ENCODE assay signal across 1 cellular context in the genomic region with DNA sequence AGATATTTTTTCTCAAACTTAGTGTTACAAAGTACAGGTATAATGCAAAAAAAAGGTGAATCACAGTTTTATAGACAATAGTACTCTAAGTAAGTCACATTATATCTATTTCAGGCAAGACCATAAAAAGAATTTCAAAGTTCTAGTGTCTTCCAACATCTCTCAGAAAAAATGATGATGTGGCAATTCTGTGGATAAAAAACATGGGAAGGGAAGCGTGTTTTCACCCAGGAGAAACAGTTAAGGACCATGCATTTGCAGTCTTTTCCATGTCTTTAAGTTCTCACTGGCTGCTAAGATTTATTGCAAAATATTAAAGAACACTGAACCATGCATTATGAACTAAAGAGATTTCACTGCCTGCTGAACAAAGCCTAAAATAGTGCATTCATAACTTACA.
TF ChIP-seq lines count a peak whose summit lies in the region.

No MANE protein-coding gene starts in this region.

TF ChIP-seq in K562, 482 proteins besides CTCF, POLR2A, EP300 and RAD21 (continues in another document):
- TF ChIP-seq FUS (optimal IDR thresholded peaks at IDR 0.05; ENCODE audit: low read depth, low read length) (no peak), C11orf30 (IDR thresholded peaks at IDR 0.05; ENCODE audit: low read depth) (peak; percentile 97), ESRRA (IDR thresholded peaks at IDR 0.05; ENCODE audit: borderline replicate concordance, low read depth) (no peak), RBFOX2 (IDR thresholded peaks at IDR 0.05; ENCODE audit: low read depth, low read length) (peak; percentile 9; the same call in 1 of the 2 replicates), ZNF507 (tag; conservative IDR thresholded peaks at IDR 0.05) (0 out of 2 replicates have a peak, but pooled peaks have one; percentile 12), NFE2 (IDR thresholded peaks at IDR 0.05; ENCODE audit: low read depth) (no peak), ZNF79 (CRISPR knock-in tag; IDR thresholded peaks at IDR 0.05; ENCODE audit: low read depth) (no peak), ZNF316 (IDR thresholded peaks at IDR 0.05) (peak; percentile 99), MAFK (IDR thresholded peaks at IDR 0.05; ENCODE audit: low read length) (peak; percentile 98), GTF2E2 (tag; IDR thresholded peaks at IDR 0.05) (no peak), MAFF (IDR thresholded peaks at IDR 0.05; ENCODE audit: low read length) (peak; percentile 98), MAFG (tag; conservative IDR thresholded peaks at IDR 0.05) (peak; percentile 95), NUFIP1 (IDR thresholded peaks at IDR 0.05; ENCODE audit: partially characterized antibody) (no peak), CXXC5 (CRISPR knock-in tag; IDR thresholded peaks at IDR 0.05) (no peak), PTTG1 (tag; IDR thresholded peaks at IDR 0.05; ENCODE audit: low read depth) (no peak), BACH1 (tag; IDR thresholded peaks at IDR 0.05) (no peak), NRF1 (conservative IDR thresholded peaks at IDR 0.05 in 1 of 2, IDR thresholded peaks at IDR 0.05 in 1 of 2) (no peak), BRF1 (IDR thresholded peaks at IDR 0.05; ENCODE audit: borderline replicate concordance, extremely low read depth, insufficient read length) (no peak), TFAM (CRISPR knock-in tag; conservative IDR thresholded peaks at IDR 0.05) (no peak), CBX2 (IDR thresholded peaks at IDR 0.05; ENCODE audit: insufficient read depth, low read length, poor library complexity, severe bottlenecking) (no peak)
- TF ChIP-seq, protein P1, sequence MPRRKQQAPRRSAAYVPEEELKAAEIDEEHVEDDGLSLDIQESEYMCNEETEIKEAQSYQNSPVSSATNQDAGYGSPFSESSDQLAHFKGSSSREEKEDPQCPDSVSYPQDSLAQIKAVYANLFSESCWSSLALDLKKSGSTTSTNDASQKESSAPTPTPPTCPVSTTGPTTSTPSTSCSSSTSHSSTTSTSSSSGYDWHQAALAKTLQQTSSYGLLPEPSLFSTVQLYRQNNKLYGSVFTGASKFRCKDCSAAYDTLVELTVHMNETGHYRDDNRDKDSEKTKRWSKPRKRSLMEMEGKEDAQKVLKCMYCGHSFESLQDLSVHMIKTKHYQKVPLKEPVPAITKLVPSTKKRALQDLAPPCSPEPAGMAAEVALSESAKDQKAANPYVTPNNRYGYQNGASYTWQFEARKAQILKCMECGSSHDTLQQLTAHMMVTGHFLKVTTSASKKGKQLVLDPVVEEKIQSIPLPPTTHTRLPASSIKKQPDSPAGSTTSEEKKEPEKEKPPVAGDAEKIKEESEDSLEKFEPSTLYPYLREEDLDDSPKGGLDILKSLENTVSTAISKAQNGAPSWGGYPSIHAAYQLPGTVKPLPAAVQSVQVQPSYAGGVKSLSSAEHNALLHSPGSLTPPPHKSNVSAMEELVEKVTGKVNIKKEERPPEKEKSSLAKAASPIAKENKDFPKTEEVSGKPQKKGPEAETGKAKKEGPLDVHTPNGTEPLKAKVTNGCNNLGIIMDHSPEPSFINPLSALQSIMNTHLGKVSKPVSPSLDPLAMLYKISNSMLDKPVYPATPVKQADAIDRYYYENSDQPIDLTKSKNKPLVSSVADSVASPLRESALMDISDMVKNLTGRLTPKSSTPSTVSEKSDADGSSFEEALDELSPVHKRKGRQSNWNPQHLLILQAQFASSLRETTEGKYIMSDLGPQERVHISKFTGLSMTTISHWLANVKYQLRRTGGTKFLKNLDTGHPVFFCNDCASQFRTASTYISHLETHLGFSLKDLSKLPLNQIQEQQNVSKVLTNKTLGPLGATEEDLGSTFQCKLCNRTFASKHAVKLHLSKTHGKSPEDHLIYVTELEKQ (CRISPR knock-in tag; IDR thresholded peaks at IDR 0.05), result no peak
- TF ChIP-seq, protein P2, sequence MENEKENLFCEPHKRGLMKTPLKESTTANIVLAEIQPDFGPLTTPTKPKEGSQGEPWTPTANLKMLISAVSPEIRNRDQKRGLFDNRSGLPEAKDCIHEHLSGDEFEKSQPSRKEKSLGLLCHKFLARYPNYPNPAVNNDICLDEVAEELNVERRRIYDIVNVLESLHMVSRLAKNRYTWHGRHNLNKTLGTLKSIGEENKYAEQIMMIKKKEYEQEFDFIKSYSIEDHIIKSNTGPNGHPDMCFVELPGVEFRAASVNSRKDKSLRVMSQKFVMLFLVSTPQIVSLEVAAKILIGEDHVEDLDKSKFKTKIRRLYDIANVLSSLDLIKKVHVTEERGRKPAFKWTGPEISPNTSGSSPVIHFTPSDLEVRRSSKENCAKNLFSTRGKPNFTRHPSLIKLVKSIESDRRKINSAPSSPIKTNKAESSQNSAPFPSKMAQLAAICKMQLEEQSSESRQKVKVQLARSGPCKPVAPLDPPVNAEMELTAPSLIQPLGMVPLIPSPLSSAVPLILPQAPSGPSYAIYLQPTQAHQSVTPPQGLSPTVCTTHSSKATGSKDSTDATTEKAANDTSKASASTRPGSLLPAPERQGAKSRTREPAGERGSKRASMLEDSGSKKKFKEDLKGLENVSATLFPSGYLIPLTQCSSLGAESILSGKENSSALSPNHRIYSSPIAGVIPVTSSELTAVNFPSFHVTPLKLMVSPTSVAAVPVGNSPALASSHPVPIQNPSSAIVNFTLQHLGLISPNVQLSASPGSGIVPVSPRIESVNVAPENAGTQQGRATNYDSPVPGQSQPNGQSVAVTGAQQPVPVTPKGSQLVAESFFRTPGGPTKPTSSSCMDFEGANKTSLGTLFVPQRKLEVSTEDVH (IDR thresholded peaks at IDR 0.05; ENCODE audit: low read depth, partially characterized antibody), result no peak
- TF ChIP-seq, protein P3, sequence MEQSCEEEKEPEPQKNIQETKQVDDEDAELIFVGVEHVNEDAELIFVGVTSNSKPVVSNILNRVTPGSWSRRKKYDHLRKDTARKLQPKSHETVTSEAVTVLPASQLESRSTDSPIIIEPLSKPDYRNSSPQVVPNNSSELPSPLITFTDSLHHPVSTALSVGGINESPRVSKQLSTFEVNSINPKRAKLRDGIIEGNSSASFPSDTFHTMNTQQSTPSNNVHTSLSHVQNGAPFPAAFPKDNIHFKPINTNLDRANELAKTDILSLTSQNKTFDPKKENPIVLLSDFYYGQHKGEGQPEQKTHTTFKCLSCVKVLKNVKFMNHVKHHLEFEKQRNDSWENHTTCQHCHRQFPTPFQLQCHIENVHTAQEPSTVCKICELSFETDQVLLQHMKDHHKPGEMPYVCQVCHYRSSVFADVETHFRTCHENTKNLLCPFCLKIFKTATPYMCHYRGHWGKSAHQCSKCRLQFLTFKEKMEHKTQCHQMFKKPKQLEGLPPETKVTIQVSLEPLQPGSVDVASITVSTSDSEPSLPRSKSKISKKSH (CRISPR knock-in tag; IDR thresholded peaks at IDR 0.05), result no peak
- TF ChIP-seq, protein P4, sequence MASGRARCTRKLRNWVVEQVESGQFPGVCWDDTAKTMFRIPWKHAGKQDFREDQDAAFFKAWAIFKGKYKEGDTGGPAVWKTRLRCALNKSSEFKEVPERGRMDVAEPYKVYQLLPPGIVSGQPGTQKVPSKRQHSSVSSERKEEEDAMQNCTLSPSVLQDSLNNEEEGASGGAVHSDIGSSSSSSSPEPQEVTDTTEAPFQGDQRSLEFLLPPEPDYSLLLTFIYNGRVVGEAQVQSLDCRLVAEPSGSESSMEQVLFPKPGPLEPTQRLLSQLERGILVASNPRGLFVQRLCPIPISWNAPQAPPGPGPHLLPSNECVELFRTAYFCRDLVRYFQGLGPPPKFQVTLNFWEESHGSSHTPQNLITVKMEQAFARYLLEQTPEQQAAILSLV (tag; IDR thresholded peaks at IDR 0.05), result no peak
- TF ChIP-seq, protein P5, sequence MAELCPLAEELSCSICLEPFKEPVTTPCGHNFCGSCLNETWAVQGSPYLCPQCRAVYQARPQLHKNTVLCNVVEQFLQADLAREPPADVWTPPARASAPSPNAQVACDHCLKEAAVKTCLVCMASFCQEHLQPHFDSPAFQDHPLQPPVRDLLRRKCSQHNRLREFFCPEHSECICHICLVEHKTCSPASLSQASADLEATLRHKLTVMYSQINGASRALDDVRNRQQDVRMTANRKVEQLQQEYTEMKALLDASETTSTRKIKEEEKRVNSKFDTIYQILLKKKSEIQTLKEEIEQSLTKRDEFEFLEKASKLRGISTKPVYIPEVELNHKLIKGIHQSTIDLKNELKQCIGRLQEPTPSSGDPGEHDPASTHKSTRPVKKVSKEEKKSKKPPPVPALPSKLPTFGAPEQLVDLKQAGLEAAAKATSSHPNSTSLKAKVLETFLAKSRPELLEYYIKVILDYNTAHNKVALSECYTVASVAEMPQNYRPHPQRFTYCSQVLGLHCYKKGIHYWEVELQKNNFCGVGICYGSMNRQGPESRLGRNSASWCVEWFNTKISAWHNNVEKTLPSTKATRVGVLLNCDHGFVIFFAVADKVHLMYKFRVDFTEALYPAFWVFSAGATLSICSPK (IDR thresholded peaks at IDR 0.05; ENCODE audit: borderline replicate concordance), result no peak
- TF ChIP-seq, protein P6, sequence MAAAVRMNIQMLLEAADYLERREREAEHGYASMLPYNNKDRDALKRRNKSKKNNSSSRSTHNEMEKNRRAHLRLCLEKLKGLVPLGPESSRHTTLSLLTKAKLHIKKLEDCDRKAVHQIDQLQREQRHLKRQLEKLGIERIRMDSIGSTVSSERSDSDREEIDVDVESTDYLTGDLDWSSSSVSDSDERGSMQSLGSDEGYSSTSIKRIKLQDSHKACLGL (CRISPR knock-in tag; IDR thresholded peaks at IDR 0.05; ENCODE audit: borderline replicate concordance, poor library complexity, severe bottlenecking), result no peak
- TF ChIP-seq, protein P7, sequence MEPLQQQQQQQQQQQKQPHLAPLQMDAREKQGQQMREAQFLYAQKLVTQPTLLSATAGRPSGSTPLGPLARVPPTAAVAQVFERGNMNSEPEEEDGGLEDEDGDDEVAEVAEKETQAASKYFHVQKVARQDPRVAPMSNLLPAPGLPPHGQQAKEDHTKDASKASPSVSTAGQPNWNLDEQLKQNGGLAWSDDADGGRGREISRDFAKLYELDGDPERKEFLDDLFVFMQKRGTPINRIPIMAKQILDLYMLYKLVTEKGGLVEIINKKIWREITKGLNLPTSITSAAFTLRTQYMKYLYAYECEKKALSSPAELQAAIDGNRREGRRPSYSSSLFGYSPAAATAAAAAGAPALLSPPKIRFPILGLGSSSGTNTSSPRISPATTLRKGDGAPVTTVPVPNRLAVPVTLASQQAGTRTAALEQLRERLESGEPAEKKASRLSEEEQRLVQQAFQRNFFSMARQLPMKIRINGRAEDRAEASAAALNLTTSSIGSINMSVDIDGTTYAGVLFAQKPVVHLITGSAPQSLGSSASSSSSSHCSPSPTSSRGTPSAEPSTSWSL (CRISPR knock-in tag; IDR thresholded peaks at IDR 0.05; ENCODE audit: borderline replicate concordance), result no peak
- TF ChIP-seq, protein P8, sequence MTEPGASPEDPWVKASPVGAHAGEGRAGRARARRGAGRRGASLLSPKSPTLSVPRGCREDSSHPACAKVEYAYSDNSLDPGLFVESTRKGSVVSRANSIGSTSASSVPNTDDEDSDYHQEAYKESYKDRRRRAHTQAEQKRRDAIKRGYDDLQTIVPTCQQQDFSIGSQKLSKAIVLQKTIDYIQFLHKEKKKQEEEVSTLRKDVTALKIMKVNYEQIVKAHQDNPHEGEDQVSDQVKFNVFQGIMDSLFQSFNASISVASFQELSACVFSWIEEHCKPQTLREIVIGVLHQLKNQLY (CRISPR knock-in tag; conservative IDR thresholded peaks at IDR 0.05), result no peak
- TF ChIP-seq, protein P9, sequence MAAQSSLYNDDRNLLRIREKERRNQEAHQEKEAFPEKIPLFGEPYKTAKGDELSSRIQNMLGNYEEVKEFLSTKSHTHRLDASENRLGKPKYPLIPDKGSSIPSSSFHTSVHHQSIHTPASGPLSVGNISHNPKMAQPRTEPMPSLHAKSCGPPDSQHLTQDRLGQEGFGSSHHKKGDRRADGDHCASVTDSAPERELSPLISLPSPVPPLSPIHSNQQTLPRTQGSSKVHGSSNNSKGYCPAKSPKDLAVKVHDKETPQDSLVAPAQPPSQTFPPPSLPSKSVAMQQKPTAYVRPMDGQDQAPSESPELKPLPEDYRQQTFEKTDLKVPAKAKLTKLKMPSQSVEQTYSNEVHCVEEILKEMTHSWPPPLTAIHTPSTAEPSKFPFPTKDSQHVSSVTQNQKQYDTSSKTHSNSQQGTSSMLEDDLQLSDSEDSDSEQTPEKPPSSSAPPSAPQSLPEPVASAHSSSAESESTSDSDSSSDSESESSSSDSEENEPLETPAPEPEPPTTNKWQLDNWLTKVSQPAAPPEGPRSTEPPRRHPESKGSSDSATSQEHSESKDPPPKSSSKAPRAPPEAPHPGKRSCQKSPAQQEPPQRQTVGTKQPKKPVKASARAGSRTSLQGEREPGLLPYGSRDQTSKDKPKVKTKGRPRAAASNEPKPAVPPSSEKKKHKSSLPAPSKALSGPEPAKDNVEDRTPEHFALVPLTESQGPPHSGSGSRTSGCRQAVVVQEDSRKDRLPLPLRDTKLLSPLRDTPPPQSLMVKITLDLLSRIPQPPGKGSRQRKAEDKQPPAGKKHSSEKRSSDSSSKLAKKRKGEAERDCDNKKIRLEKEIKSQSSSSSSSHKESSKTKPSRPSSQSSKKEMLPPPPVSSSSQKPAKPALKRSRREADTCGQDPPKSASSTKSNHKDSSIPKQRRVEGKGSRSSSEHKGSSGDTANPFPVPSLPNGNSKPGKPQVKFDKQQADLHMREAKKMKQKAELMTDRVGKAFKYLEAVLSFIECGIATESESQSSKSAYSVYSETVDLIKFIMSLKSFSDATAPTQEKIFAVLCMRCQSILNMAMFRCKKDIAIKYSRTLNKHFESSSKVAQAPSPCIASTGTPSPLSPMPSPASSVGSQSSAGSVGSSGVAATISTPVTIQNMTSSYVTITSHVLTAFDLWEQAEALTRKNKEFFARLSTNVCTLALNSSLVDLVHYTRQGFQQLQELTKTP (IDR thresholded peaks at IDR 0.05; ENCODE audit: low read depth in 1 of 2, partially characterized antibody in 2 of 2), result no peak
- TF ChIP-seq, protein P10, sequence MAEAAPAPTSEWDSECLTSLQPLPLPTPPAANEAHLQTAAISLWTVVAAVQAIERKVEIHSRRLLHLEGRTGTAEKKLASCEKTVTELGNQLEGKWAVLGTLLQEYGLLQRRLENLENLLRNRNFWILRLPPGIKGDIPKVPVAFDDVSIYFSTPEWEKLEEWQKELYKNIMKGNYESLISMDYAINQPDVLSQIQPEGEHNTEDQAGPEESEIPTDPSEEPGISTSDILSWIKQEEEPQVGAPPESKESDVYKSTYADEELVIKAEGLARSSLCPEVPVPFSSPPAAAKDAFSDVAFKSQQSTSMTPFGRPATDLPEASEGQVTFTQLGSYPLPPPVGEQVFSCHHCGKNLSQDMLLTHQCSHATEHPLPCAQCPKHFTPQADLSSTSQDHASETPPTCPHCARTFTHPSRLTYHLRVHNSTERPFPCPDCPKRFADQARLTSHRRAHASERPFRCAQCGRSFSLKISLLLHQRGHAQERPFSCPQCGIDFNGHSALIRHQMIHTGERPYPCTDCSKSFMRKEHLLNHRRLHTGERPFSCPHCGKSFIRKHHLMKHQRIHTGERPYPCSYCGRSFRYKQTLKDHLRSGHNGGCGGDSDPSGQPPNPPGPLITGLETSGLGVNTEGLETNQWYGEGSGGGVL (CRISPR knock-in tag; IDR thresholded peaks at IDR 0.05), result no peak
